26 cellular contexts compared by ENCODE assay signal in the genomic region with DNA sequence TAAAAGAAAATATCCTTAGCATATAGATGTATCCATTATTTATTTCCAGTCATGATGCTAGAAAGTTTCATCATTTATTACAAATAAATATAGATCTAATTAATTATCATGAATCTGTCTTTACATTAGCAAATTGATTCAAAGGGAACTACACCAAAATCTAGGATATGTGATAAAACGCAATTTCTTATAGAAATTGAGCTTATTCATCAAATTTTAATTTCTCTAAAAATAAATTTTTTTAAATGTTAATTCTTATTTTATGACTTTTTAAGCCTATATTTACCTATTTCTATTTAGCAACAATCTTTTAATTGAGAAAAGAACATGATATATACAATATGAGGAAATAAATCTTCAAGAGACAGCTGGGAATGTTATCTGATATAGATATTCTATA. TPM values are rescaled to one million over a fixed set of nuclear protein-coding genes. Genes with fewer than 3 reads are reported as not detected.
"Had no signal": no experiment of that assay in that cellular context is flagged by ENCODE, and none has a peak within 500 bp of the region (broad histone marks: within the 10 kb centered on the region; RNA-seq: fewer than 3 reads in every experiment).

No MANE protein-coding gene starts in this region.

- H3K4me2 ChIP-seq: smooth muscle cell had no signal

- H3K9me3 ChIP-seq: colonic mucosa, neutrophil, right lobe of liver, testis, upper lobe of left lung had no signal

- DNase-seq: colonic mucosa; effector CD8-positive, alpha-beta T cell; endodermal cell; foreskin keratinocyte; hypothalamus; immature natural killer cell; islet precursor cell; natural killer cell; right lobe of liver; stimulated activated CD4-positive, alpha-beta T cell treated with anti-CD3 and anti-CD28 coated beads, Interleukin-12 subunit alpha, Interleukin-12 subunit beta, amount 100 ng/mL, for 4 hours; stimulated activated CD4-positive, alpha-beta T cell treated with anti-CD3 and anti-CD28 coated beads, Interleukin-1b, Interleukin-23, amount 100 ng/mL, for 48 hours; stimulated activated CD4-positive, alpha-beta T cell treated with anti-CD3 and anti-CD28 coated beads, Interleukin-4, amount 100 ng/mL, for 24 hours; stimulated activated naive CD4-positive, alpha-beta T cell treated with Interleukin-2 at 50 U/mL for 16 hours; substantia nigra; testis; upper lobe of left lung had no signal

- ATAC-seq: foreskin keratinocyte; natural killer cell; right lobe of liver; stimulated activated effector memory CD8-positive, alpha-beta T cell treated with anti-CD3 and anti-CD28 coated beads, Interleukin-12 subunit alpha, Interleukin-12 subunit beta, amount 100 ng/mL, for 72 hours had no signal

- H3K27ac ChIP-seq: colonic mucosa, esophagus muscularis mucosa, foreskin keratinocyte, neutrophil, parathyroid adenoma, right lobe of liver, testis, tibial nerve, upper lobe of left lung had no signal

- FAIRE-seq: endothelial cell of umbilical vein, urothelium cell line had no signal

- H3K4me1 ChIP-seq: colonic mucosa, esophagus muscularis mucosa, foreskin keratinocyte, right lobe of liver, testis, tibial nerve, upper lobe of left lung had no signal

- H3K27me3 ChIP-seq: colonic mucosa, esophagus muscularis mucosa, foreskin keratinocyte, neutrophil, right lobe of liver, testis, tibial nerve, upper lobe of left lung had no signal

- H3K4me3 ChIP-seq: colonic mucosa, esophagus muscularis mucosa, lung, right lobe of liver, smooth muscle cell, testis, tibial nerve, upper lobe of left lung had no signal

- H3K36me3 ChIP-seq: colonic mucosa, esophagus muscularis mucosa, neutrophil, right lobe of liver, tibial nerve, upper lobe of left lung had no signal

RNA-seq across cellular contexts. Expression of a gene that starts 58.6 kb away (rescaled TPM):
- total RNA-seq: mononuclear cell, natural killer cell had no signal
- polyA plus RNA-seq: immature natural killer cell had no signal
